12 cellular contexts compared by ENCODE assay signal in the genomic region with DNA sequence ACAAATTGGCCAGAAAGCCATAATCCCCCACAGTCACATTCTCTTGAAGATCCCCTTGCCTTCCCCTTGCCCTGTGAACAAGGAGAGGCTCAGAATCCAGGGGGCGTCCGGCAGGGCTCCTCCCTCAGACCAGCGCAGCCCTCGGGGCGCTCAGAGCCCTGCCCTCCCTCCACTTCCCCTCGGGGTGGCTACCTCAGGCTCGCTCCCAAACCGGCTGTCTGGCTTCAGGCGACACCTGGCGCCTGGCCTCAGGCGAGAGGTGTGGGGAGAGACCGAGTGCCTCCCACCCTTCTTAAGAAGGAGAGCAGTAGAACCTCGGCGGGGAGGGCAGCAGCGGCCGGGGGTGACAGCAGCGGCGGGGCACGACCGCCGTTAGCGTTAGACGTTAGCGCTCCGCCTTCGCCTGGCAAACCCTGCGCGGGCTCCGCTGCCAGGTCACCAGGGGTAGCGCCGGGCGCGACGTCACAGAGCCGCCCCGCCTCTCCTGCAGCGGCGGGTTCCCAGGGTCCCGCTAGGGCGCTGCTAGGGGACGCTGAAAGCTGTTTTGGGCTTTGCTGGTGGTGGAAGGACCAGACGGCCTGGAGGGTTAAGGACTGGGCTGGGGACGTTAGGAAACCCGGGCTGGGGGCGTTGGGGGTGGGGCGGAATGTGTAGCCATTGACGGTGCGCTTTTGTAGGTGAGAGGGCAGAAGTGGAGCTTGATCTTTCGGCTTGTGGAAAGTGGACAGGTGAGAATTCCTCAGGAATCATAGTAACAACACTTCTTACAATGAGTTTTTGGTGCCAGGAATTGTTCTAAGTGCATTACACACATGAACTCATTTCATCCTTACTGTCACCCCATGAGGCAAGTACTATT. TPM values are rescaled to one million over a fixed set of nuclear protein-coding genes. Genes with fewer than 3 reads are reported as not detected.
DNase-seq lines count a peak whose midpoint lies in the region; ATAC-seq and TF ChIP-seq lines count a peak whose summit lies in the region.
"Not testable (repeated sequence)": the region's sequence is repeated elsewhere in the genome, so short reads cannot be mapped to it uniquely, and the experiment has no call there.
"Had no signal": no experiment of that assay in that cellular context is flagged by ENCODE, and none has a peak within 500 bp of the region (broad histone marks: within the 10 kb centered on the region; RNA-seq: fewer than 3 reads in every experiment).

A gene (minus strand): TSS at position 395 of the 859 bp plus-strand sequence. CDS start 11,643 bp downstream, outside the sequence.

- H3K9me3 ChIP-seq in RWPE2 (ENCODE audit: severe bottlenecking); breast epithelium; smooth muscle cell (replicated peaks; ENCODE audit: low read depth): not testable (repeated sequence)

- TF ChIP-seq POLR2A in breast epithelium (IDR thresholded peaks at IDR 0.05), result not testable (repeated sequence)

- H3F3A ChIP-seq in GM23338 (replicated peaks; ENCODE audit: low read depth); smooth muscle cell (ENCODE audit: low read depth): not testable (repeated sequence)

- H3K4me1 Mint-ChIP-seq in GM23338; activated T-cell treated with anti-CD3 and anti-CD28 coated beads, Interleukin-2, amount 50 U/mL, for 4 hours (ENCODE audit: low read depth); naive B cell: not testable (repeated sequence)

- not testable (repeated sequence) for H4K20me1 ChIP-seq in GM23338 (replicated peaks; ENCODE audit: insufficient read depth); smooth muscle cell (ENCODE audit: low read depth)

- H3K9ac ChIP-seq in smooth muscle cell (ENCODE audit: low read depth), result not testable (repeated sequence)

- not testable (repeated sequence) for DNase-seq in GM23338 (ENCODE audit: low spot score); RWPE2 (ENCODE audit: low spot score); activated T-cell treated with anti-CD3 and anti-CD28 coated beads, Interleukin-2, amount 50 U/mL, for 4 hours; breast epithelium (ENCODE audit: low spot score in 2 of 2); left cardiac atrium; naive B cell; smooth muscle cell (lab: John Stamatoyannopoulos, UW; ENCODE audit: unreplicated experiment)

- H3K79me2 ChIP-seq in GM23338 (replicated peaks; ENCODE audit: insufficient read depth); smooth muscle cell (ENCODE audit: low read depth): not testable (repeated sequence)

- not testable (repeated sequence) for H3K36me3 ChIP-seq in GM23338 (ENCODE audit: insufficient read depth); RWPE2 (ENCODE audit: low read depth); breast epithelium; smooth muscle cell (ENCODE audit: low read depth)

- TF ChIP-seq CTCF in GM23338 (conservative IDR thresholded peaks at IDR 0.05; ENCODE audit: low read depth in 2 of 2); RWPE2 (IDR thresholded peaks at IDR 0.05; ENCODE audit: poor library complexity, severe bottlenecking); breast epithelium (IDR thresholded peaks at IDR 0.05); smooth muscle cell (IDR thresholded peaks at IDR 0.05; ENCODE audit: borderline replicate concordance, insufficient read depth, poor library complexity, severe bottlenecking): not testable (repeated sequence)

- H3K27me3 Mint-ChIP-seq in GM23338 (ENCODE audit: insufficient read depth, low read depth, poor library complexity) (peaks cover 12% of the 10 kb centered on the region), naive B cell (peaks cover 28 to 35% (median 35%) of the 10 kb centered on the region in 3 donors)
- H3K27me3 Mint-ChIP-seq in activated T-cell treated with anti-CD3 and anti-CD28 coated beads, Interleukin-2, amount 50 U/mL, for 4 hours (ENCODE audit: low read depth), result peaks cover 45% of the 10 kb centered on the region

- H3K4me3 Mint-ChIP-seq in GM23338, result peak within 1 kb of the TSS; percentile 59
- H3K4me3 Mint-ChIP-seq in activated T-cell treated with anti-CD3 and anti-CD28 coated beads, Interleukin-2, amount 50 U/mL, for 4 hours, result peak within 1 kb of the TSS; percentile 33
- peak within 1 kb of the TSS; percentile 23 to 78 (median 48) for H3K4me3 Mint-ChIP-seq in naive B cell

- H3K4me3 ChIP-seq in GM23338, result peak within 1 kb of the TSS; percentile 46; the same call in 1 of the 2 replicates
- H3K4me3 ChIP-seq in RWPE2 (ENCODE audit: severe bottlenecking), result not testable (repeated sequence)
- H3K4me3 ChIP-seq in breast epithelium, result peak within 1 kb of the TSS in 2 of 3 donors; percentile 34 to 44
- peak within 1 kb of the TSS; percentile 32 for H3K4me3 ChIP-seq in smooth muscle cell

- H3K9me3 Mint-ChIP-seq in GM23338; activated T-cell treated with anti-CD3 and anti-CD28 coated beads, Interleukin-2, amount 50 U/mL, for 4 hours; naive B cell: not testable (repeated sequence)

- H3K4me2 ChIP-seq in GM23338, result not testable (repeated sequence)
- H3K4me2 ChIP-seq in smooth muscle cell, result peak within 1 kb of the TSS; percentile 68

- not testable (repeated sequence) for H3K4me1 ChIP-seq in GM23338 (ENCODE audit: insufficient read depth); RWPE2 (ENCODE audit: insufficient read depth, poor library complexity, severe bottlenecking); breast epithelium; smooth muscle cell (ENCODE audit: low read depth)

- WGBS in smooth muscle cell (ENCODE audit: low lambda C conversion rate), result 4% methylated on average over 9 of the region's 49 CpGs

- H2AFZ ChIP-seq in GM23338; smooth muscle cell (ENCODE audit: low read depth): not testable (repeated sequence)

- H3K9me2 ChIP-seq in GM23338 (ENCODE audit: insufficient read depth), result not testable (repeated sequence)

- H3K27ac Mint-ChIP-seq in GM23338, result not testable (repeated sequence)
- peak within 1 kb of the TSS in 1 of 6 donors; percentile 34 for H3K27ac Mint-ChIP-seq in naive B cell

- H3K27ac ChIP-seq in GM23338 (ENCODE audit: low read depth); RWPE2 (ENCODE audit: poor library complexity, severe bottlenecking); breast epithelium; smooth muscle cell (ENCODE audit: low read depth): not testable (repeated sequence)

- H3K36me3 Mint-ChIP-seq in GM23338 (ENCODE audit: low read depth); activated T-cell treated with anti-CD3 and anti-CD28 coated beads, Interleukin-2, amount 50 U/mL, for 4 hours (ENCODE audit: insufficient read depth); naive B cell: not testable (repeated sequence)

- H3K27me3 ChIP-seq in GM23338 (ENCODE audit: insufficient read depth), result peaks cover 62% of the 10 kb centered on the region
- H3K27me3 ChIP-seq in RWPE2 (ENCODE audit: insufficient read depth, poor library complexity, severe bottlenecking), result peaks cover 22% of the 10 kb centered on the region
- not testable (repeated sequence) for H3K27me3 ChIP-seq in breast epithelium
- H3K27me3 ChIP-seq in smooth muscle cell (ENCODE audit: low read depth), result peaks cover 68% of the 10 kb centered on the region

- intact Hi-C loops in breast epithelium (cut with DNase I; ENCODE audit: low total_unique reads); left cardiac atrium (cut with DNase I): not testable (repeated sequence)

- ATAC-seq in GM23338 (peak; percentile 97), RWPE2 (ENCODE audit: low read depth) (peak; percentile 84), left cardiac atrium (peak; percentile 93 to 95), naive B cell (ENCODE audit: low read depth in 2 of 2) (peak; percentile 95 to 97)
- peak; percentile 96 to 98 for ATAC-seq in activated T-cell treated with anti-CD3 and anti-CD28 coated beads, Interleukin-2, amount 50 U/mL, for 4 hours

RNA-seq across cellular contexts. Expression of the gene that starts here (rescaled TPM):
- total RNA-seq in GM23338 (2014; rRNA removed; shearing (Covaris generic)), result 0.27 TPM in 1 of 2 replicates, not detected in the other
- polyA plus RNA-seq in GM23338 (2016; fragmentation: Nextera tagmentation; extraction: Ambion mirVana) (0.11 TPM in 1 of 2 replicates, not detected in the other), naive B cell (ENCODE audit: low read depth in 6 of 6) (not detected), smooth muscle cell (not detected in 2 replicates)
- not detected for total RNA-seq in activated T-cell treated with anti-CD3 and anti-CD28 coated beads, Interleukin-2, amount 50 U/mL, for 4 hours
- total RNA-seq in breast epithelium (1 to 10 TPM in 2 of 3 donors, not detected in 1; 2.3 to 6.1 TPM), left cardiac atrium (under 1 TPM in 1 of 2 donors, not detected in 1; 0.29 TPM), smooth muscle cell (not detected in 2 replicates)
- total RNA-seq: cardiac muscle cell, liver, M059J, sigmoid colon had no signal
- polyA plus RNA-seq: BJ, cardiac muscle cell, liver had no signal

Comparison
In these comparisons a context has a peak if more than half of its experiments do, and no peak if none do; other contexts are left out.
1. Peak in ATAC-seq and H3K4me3 ChIP-seq in GM23338; RNA of the gene not detected or under 1 TPM.
2. Peak in ATAC-seq in activated T-cell treated with anti-CD3 and anti-CD28 coated beads, Interleukin-2, amount 50 U/mL, for 4 hours; RNA of the gene not detected or under 1 TPM.
3. Peak in ATAC-seq in left cardiac atrium; RNA of the gene not detected or under 1 TPM.
4. Peak in ATAC-seq in naive B cell; RNA of the gene not detected or under 1 TPM.